Comparison of ENCODE assay signal across 1 cellular context in genomic region chr14:87088588-87088987, GRCh38.
TF ChIP-seq lines count a peak whose summit lies in the region.

No MANE protein-coding gene starts in this region.

TF ChIP-seq in GM23338, 12 proteins besides CTCF, POLR2A, EP300 and RAD21 (continued from another document):
- TF ChIP-seq EZH2 (IDR thresholded peaks at IDR 0.05; ENCODE audit: low read depth, unreplicated experiment): no peak
- no peak for TF ChIP-seq ETS1 (IDR thresholded peaks at IDR 0.05)
- TF ChIP-seq, protein P1, sequence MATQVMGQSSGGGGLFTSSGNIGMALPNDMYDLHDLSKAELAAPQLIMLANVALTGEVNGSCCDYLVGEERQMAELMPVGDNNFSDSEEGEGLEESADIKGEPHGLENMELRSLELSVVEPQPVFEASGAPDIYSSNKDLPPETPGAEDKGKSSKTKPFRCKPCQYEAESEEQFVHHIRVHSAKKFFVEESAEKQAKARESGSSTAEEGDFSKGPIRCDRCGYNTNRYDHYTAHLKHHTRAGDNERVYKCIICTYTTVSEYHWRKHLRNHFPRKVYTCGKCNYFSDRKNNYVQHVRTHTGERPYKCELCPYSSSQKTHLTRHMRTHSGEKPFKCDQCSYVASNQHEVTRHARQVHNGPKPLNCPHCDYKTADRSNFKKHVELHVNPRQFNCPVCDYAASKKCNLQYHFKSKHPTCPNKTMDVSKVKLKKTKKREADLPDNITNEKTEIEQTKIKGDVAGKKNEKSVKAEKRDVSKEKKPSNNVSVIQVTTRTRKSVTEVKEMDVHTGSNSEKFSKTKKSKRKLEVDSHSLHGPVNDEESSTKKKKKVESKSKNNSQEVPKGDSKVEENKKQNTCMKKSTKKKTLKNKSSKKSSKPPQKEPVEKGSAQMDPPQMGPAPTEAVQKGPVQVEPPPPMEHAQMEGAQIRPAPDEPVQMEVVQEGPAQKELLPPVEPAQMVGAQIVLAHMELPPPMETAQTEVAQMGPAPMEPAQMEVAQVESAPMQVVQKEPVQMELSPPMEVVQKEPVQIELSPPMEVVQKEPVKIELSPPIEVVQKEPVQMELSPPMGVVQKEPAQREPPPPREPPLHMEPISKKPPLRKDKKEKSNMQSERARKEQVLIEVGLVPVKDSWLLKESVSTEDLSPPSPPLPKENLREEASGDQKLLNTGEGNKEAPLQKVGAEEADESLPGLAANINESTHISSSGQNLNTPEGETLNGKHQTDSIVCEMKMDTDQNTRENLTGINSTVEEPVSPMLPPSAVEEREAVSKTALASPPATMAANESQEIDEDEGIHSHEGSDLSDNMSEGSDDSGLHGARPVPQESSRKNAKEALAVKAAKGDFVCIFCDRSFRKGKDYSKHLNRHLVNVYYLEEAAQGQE (IDR thresholded peaks at IDR 0.05; ENCODE audit: unreplicated experiment): no peak
